Comparison of ENCODE assay signal across 10 cellular contexts in the genomic region with DNA sequence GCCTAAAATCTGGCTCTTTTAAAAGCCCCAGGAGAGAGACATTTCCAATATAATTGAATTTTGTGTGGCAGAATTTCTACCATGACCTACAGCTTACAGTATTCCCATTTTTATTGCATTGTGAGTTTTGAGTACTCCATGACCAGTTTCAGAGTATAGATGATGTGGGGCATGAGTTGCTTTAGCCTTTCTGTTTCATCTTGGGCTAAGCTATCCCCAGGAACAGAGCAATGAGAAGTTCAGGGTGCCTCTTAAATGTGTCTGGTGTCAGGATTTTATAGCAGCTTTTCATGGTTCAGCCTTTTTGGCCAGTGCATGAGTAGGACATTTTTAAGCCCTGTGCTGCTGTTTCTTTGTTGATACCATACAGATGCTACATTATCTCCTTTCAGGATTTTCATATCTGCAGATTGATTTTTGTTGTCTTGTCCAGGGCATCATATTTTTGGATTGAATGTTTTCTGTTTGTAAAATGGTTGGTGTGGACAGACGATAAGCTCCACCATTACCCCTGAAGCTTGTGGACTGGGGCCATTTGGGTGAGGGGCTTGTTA. TPM values are rescaled to one million over a fixed set of nuclear protein-coding genes. Genes with fewer than 3 reads are reported as not detected.
DNase-seq lines count a peak whose midpoint lies in the region; ATAC-seq and TF ChIP-seq lines count a peak whose summit lies in the region.
"Had no signal": no experiment of that assay in that cellular context is flagged by ENCODE, and none has a peak within 500 bp of the region (broad histone marks: within the 10 kb centered on the region; RNA-seq: fewer than 3 reads in every experiment).

No MANE protein-coding gene starts in this region.

- TF ChIP-seq CTCF in right atrium auricular region (IDR thresholded peaks at IDR 0.05), result no peak
- no peak for TF ChIP-seq CTCF in body of pancreas (IDR thresholded peaks at IDR 0.05)

- H3K4me1 ChIP-seq in right atrium auricular region (peaks cover 0 to 85% of the 10 kb centered on the region in 2 donors), body of pancreas (peaks cover 81% of the 10 kb centered on the region), muscle layer of duodenum (ENCODE audit: control insufficient read depth in 1 of 2, insufficient read depth in 2 of 2, low read length in 2 of 2) (peaks cover 24 to 45% of the 10 kb centered on the region in 2 donors), aorta (ENCODE audit: control insufficient read depth in 1 of 2, insufficient read depth in 2 of 2, low read length in 2 of 2) (peaks cover 7 to 14% of the 10 kb centered on the region in 2 donors)

- TF ChIP-seq POLR2A in body of pancreas (IDR thresholded peaks at IDR 0.05), result no peak

- no peak for DNase-seq in right atrium auricular region (ENCODE audit: low spot score)
- DNase-seq in Right ventricle myocardium superior, result no peak
- DNase-seq in body of pancreas, result no peak
- DNase-seq in aorta, result no peak
- DNase-seq in stimulated activated CD4-positive, alpha-beta T cell treated with anti-CD3 and anti-CD28 coated beads, Interleukin-2, amount 100 ng/mL, for 48 hours, result no peak
- DNase-seq in NAMALWA (ENCODE audit: low spot score), result no peak
- DNase-seq: activated CD4-positive, CD25-positive, alpha-beta regulatory T cell treated with anti-CD3 and anti-CD28 coated beads, Interleukin-2, amount 50 U/mL, for 72 hours; DMS153 had no signal

- H3K27me3 ChIP-seq in right atrium auricular region, result no peaks in the 10 kb centered on the region
- H3K27me3 ChIP-seq in body of pancreas, result no peaks in the 10 kb centered on the region
- H3K27me3 ChIP-seq in muscle layer of duodenum (ENCODE audit: low read depth, low read length), result no peaks in the 10 kb centered on the region
- H3K27me3 ChIP-seq in aorta (ENCODE audit: control insufficient read depth in 1 of 2, insufficient read depth in 2 of 2, low read length in 1 of 2), result no peaks in the 10 kb centered on the region

- ATAC-seq in Right ventricle myocardium superior (ENCODE audit: poor library complexity) (no peak), body of pancreas (no peak), aorta (ENCODE audit: low FRiP score) (no peak), HG02938 (IDR thresholded peaks at IDR 0.05; ENCODE audit: unreplicated experiment) (no peak)

- H3K27ac ChIP-seq in right atrium auricular region (peak overlapping the region; percentile 93 to 95), body of pancreas (peak overlapping the region; percentile 65 to 95 (median 94)), muscle layer of duodenum (ENCODE audit: low read length) (peak overlapping the region; percentile 93), aorta (ENCODE audit: low read depth in 1 of 2, low read length in 2 of 2) (peak overlapping the region; percentile 69 to 98)

- H3K9me3 ChIP-seq in right atrium auricular region, result no peaks in the 10 kb centered on the region
- no peaks in the 10 kb centered on the region for H3K9me3 ChIP-seq in body of pancreas
- H3K9me3 ChIP-seq in muscle layer of duodenum (ENCODE audit: control insufficient read depth in 1 of 2, low read length in 2 of 2), result no peaks in the 10 kb centered on the region
- H3K9me3 ChIP-seq in aorta (ENCODE audit: control insufficient read depth, low read length), result no peaks in the 10 kb centered on the region

- H3K36me3 ChIP-seq in right atrium auricular region (no peaks in the 10 kb centered on the region), body of pancreas (replicated peaks in 1 of 2; ENCODE audit: insufficient read depth in 1 of 2, low read depth in 2 of 2) (no peaks in the 10 kb centered on the region), muscle layer of duodenum (ENCODE audit: control insufficient read depth in 1 of 2, insufficient read depth in 2 of 2, low read length in 2 of 2) (no peaks in the 10 kb centered on the region), aorta (ENCODE audit: control insufficient read depth in 1 of 2, insufficient read depth in 2 of 2, low read length in 1 of 2) (no peaks in the 10 kb centered on the region)

- peak overlapping the region; percentile 27 to 72 for H3K4me3 ChIP-seq in right atrium auricular region
- no peak overlapping the region for H3K4me3 ChIP-seq in body of pancreas
- H3K4me3 ChIP-seq in muscle layer of duodenum (ENCODE audit: low read depth in 1 of 2, low read length in 2 of 2), result peak overlapping the region; percentile 26 to 85
- peak overlapping the region; percentile 33 to 63 for H3K4me3 ChIP-seq in aorta (ENCODE audit: low read length in 2 of 2)

- WGBS in body of pancreas, 2 donors, result 57 to 80% methylated on average over 1 of the region's 1 CpG
- 71 to 79% methylated on average over 1 of the region's 1 CpG for WGBS in aorta, 2 donors

- intact Hi-C loops in Right ventricle myocardium superior (cut with DNase I), result loop anchor here (5.0 kb wide), 1 partner anchor 46 kb away; no protein-coding TSS in a partner anchor
- intact Hi-C loops in body of pancreas (cut with DNase I), result no loop called here
- intact Hi-C loops in aorta (cut with DNase I), result no loop called here

RNA-seq across cellular contexts. Expression of a gene that starts 3.5 kb away (rescaled TPM):
- 100 to 1,000 TPM; 115 to 118 TPM for total RNA-seq in right atrium auricular region
- 59.4 TPM for total RNA-seq in Right ventricle myocardium superior
- total RNA-seq in body of pancreas, result 100 to 1,000 TPM in 1 of 2 donors, 10 to 100 TPM in 1; 50.8 to 136 TPM
- 100 to 1,000 TPM; 135 to 221 TPM for total RNA-seq in aorta
- polyA plus RNA-seq in aorta, result 10 to 100 TPM in 1 of 2 donors, 1 to 10 TPM in 1; 9.1 to 29.9 TPM

Comparison
In these comparisons a context has a peak if more than half of its experiments do, and no peak if none do; other contexts are left out.
1. H3K4me3 ChIP-seq: peak in right atrium auricular region (2 of 2), muscle layer of duodenum (2 of 2) and aorta (2 of 2); none in body of pancreas (0 of 2).
2. Peak in every context shown above with its lines, with median percentiles within 50 percentile points of each other: H3K27ac ChIP-seq.